1 cellular context compared by ENCODE assay signal in genomic region chr2:241339839-241340471, GRCh38.
A peak's percentile ranks its signal among the peaks of the same experiment; 100 is the strongest.
TF ChIP-seq lines count a peak whose summit lies in the region.

No MANE protein-coding gene starts in this region.

TF ChIP-seq in IMR-90, 13 proteins besides CTCF, POLR2A, EP300 and RAD21:
- TF ChIP-seq RCOR1 (IDR thresholded peaks at IDR 0.05; ENCODE audit: insufficient replicate concordance, low read length) (no peak), CEBPB (IDR thresholded peaks at IDR 0.05; ENCODE audit: low read depth, low read length) (peak; percentile 75)
